Comparison of ENCODE assay signal across 8 cellular contexts in genomic region chr1:9293512-9294439, GRCh38. TPM values are rescaled to one million over a fixed set of nuclear protein-coding genes. Genes with fewer than 3 reads are reported as not detected.
DNase-seq lines count a peak whose midpoint lies in the region; ATAC-seq and TF ChIP-seq lines count a peak whose summit lies in the region.

No MANE protein-coding gene starts in this region.

- H3K79me2 ChIP-seq in MM.1S (ENCODE audit: low read length) = peaks cover 19% of the 10 kb centered on the region

- peak overlapping the region; percentile 57; the same call in 1 of the 2 replicates for H3K9ac ChIP-seq in MM.1S (ENCODE audit: low read length)

- H3K9me3 ChIP-seq in MM.1S (replicated peaks; ENCODE audit: insufficient read depth, low read length) = no peaks in the 10 kb centered on the region

- H2AFZ ChIP-seq in MM.1S (ENCODE audit: low read length) = peak overlapping the region; percentile 50

- H4K20me1 ChIP-seq in MM.1S (ENCODE audit: insufficient read depth, low read length) = no peaks in the 10 kb centered on the region

- peak overlapping the region; percentile 62 for H3K4me2 ChIP-seq in MM.1S (ENCODE audit: low read depth, low read length)

- peak; percentile 9 to 27 for ATAC-seq in activated T-cell treated with anti-CD3 and anti-CD28 coated beads, Interleukin-2, amount 50 U/mL, for 72 hours (replicated peaks in 1 of 2)
- no peak for ATAC-seq in foreskin keratinocyte
- ATAC-seq in HG03378 (IDR thresholded peaks at IDR 0.05; ENCODE audit: unreplicated experiment) = no peak

- peaks cover 2% of the 10 kb centered on the region in 2 donors for H3K36me3 Mint-ChIP-seq in activated T-cell treated with anti-CD3 and anti-CD28 coated beads, Interleukin-2, amount 50 U/mL, for 72 hours (ENCODE audit: insufficient read depth in 2 of 2)

- peak overlapping the region; percentile 75 for H3K4me3 ChIP-seq in GM12875 (ENCODE audit: low read depth, low read length)
- peak overlapping the region; percentile 78 for H3K4me3 ChIP-seq in MM.1S (ENCODE audit: low read length)

- H3K27ac ChIP-seq in MM.1S (ENCODE audit: low read length) (no peak overlapping the region), foreskin keratinocyte (peak overlapping the region; percentile 82)

- no peak overlapping the region for H3K27ac Mint-ChIP-seq in activated T-cell treated with anti-CD3 and anti-CD28 coated beads, Interleukin-2, amount 50 U/mL, for 72 hours

- no peaks in the 10 kb centered on the region for H3K36me3 ChIP-seq in MM.1S (replicated peaks; ENCODE audit: insufficient read depth, low read length)

- no peak for TF ChIP-seq CTCF in GM12875 (IDR thresholded peaks at IDR 0.05; ENCODE audit: borderline replicate concordance, insufficient read depth, low read depth, low read length)
- TF ChIP-seq CTCF in MM.1S (IDR thresholded peaks at IDR 0.05; ENCODE audit: low read length) = no peak
- no peak for TF ChIP-seq CTCF in foreskin keratinocyte (conservative IDR thresholded peaks at IDR 0.05)

- H3K4me1 ChIP-seq in MM.1S (ENCODE audit: low read length) (peaks cover 16% of the 10 kb centered on the region), foreskin keratinocyte (peaks cover 19% of the 10 kb centered on the region)

- H3K27me3 Mint-ChIP-seq in activated T-cell treated with anti-CD3 and anti-CD28 coated beads, Interleukin-2, amount 50 U/mL, for 72 hours (ENCODE audit: low read depth) = no peaks in the 10 kb centered on the region

- no peaks in the 10 kb centered on the region for H3K9me2 ChIP-seq in MM.1S (replicated peaks; ENCODE audit: insufficient read depth, low read length)

- H3K4me3 Mint-ChIP-seq in activated T-cell treated with anti-CD3 and anti-CD28 coated beads, Interleukin-2, amount 50 U/mL, for 72 hours = no peak overlapping the region

- peak; percentile 22 for DNase-seq in MM.1S
- peak; percentile 58 to 67 for DNase-seq in activated T-cell treated with anti-CD3 and anti-CD28 coated beads, Interleukin-2, amount 50 U/mL, for 72 hours
- peak; percentile 79 to 85 for DNase-seq in foreskin keratinocyte
- DNase-seq in retina = peak; percentile 74
- DNase-seq in globus pallidus (ENCODE audit: low spot score) = no peak
- DNase-seq in NCI-H524 (lab: John Stamatoyannopoulos, UW) = no peak

- H3K9me3 Mint-ChIP-seq in activated T-cell treated with anti-CD3 and anti-CD28 coated beads, Interleukin-2, amount 50 U/mL, for 72 hours = peaks cover 2% of the 10 kb centered on the region in 2 donors

- H3F3A ChIP-seq in MM.1S (ENCODE audit: insufficient read depth, low read length) = no peaks in the 10 kb centered on the region

- H3K27me3 ChIP-seq in MM.1S (replicated peaks; ENCODE audit: insufficient read depth, low read length) (0 out of 2 replicates have a peak, but pooled peaks cover 3% of the 10 kb centered on the region), foreskin keratinocyte (no peaks in the 10 kb centered on the region)

- peaks cover 22% of the 10 kb centered on the region for H3K4me1 Mint-ChIP-seq in activated T-cell treated with anti-CD3 and anti-CD28 coated beads, Interleukin-2, amount 50 U/mL, for 72 hours (ENCODE audit: low read depth)

RNA-seq across cellular contexts. Expression of gene SPSB1, which starts 1.1 kb away (rescaled TPM):
- 10 to 100 TPM; 12.2 to 15.6 TPM for total RNA-seq in activated T-cell treated with anti-CD3 and anti-CD28 coated beads, Interleukin-2, amount 50 U/mL, for 72 hours
- 10.3 and 12.9 TPM in 2 replicates for total RNA-seq in foreskin keratinocyte
- polyA plus RNA-seq in foreskin keratinocyte = 11.6 and 12.5 TPM in 2 replicates

RNA-seq across cellular contexts. Expression of gene H6PD, which starts 59.2 kb away (rescaled TPM):
- 10 to 100 TPM; 20.2 to 21.0 TPM for total RNA-seq in activated T-cell treated with anti-CD3 and anti-CD28 coated beads, Interleukin-2, amount 50 U/mL, for 72 hours
- 5.0 and 8.7 TPM in 2 replicates for total RNA-seq in foreskin keratinocyte
- polyA plus RNA-seq in foreskin keratinocyte = 1.8 and 2.9 TPM in 2 replicates

Comparison
In these comparisons a context has a peak if more than half of its experiments do, and no peak if none do; other contexts are left out.
1. DNase-seq: peak in MM.1S (single experiment), activated T-cell treated with anti-CD3 and anti-CD28 coated beads, Interleukin-2, amount 50 U/mL, for 72 hours (2 of 2), foreskin keratinocyte (2 of 2) and retina (single experiment); none in globus pallidus (single experiment) and NCI-H524 (0 of 2).
2. ATAC-seq: peak in activated T-cell treated with anti-CD3 and anti-CD28 coated beads, Interleukin-2, amount 50 U/mL, for 72 hours (2 of 2); none in foreskin keratinocyte (single experiment) and HG03378 (single experiment).